Comparison of ENCODE assay signal across 14 cellular contexts in the genomic region with DNA sequence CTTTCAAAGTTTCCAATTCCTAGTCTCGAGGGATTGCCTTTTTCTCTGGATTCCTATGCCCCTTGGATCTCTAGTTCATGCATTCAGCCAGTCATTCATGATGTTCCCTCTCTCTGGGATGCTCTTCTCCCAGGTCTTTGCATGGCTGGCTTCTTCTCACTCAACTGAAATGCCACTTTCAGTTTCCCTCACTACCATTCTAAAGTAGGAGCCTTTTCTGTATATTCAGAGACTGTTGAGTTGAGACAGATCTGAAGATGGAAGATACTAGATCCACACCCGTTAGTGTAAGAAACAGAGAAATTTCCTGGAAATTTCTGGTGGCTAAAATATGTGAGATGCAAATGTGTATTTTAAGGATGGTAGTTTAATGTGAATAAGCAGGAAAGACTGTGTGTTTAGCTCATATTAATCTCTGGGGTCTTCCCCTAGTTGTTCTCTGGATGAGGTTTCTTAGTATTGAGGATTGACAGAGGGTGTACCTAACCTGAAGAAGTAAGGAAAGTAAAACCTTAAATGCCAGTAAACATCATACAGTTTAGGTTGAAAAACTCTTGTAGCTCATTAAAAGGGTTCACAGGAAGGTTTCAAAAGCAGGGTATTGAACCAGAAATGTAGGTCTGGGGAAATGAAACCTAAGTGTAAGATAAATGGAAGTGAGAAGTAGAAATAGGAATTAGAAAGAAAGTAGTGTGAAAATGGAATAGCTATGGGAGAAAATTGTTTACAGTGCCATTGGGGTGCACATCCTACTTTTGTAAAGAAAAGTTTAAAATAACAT.
DNase-seq lines count a peak whose midpoint lies in the region; ATAC-seq and TF ChIP-seq lines count a peak whose summit lies in the region.
"Had no signal": no experiment of that assay in that cellular context is flagged by ENCODE, and none has a peak within 500 bp of the region (broad histone marks: within the 10 kb centered on the region; RNA-seq: fewer than 3 reads in every experiment).

No MANE protein-coding gene starts in this region.

- no peaks in the 10 kb centered on the region for H3K27me3 ChIP-seq in SJSA1 (replicated peaks)
- H3K27me3 ChIP-seq: dorsolateral prefrontal cortex had no signal

- peak overlapping the region; percentile 95 for H3K27ac ChIP-seq in SJSA1
- H3K27ac ChIP-seq: C4-2B, dorsolateral prefrontal cortex had no signal

- H3K9me3 ChIP-seq in SJSA1 (replicated peaks), result no peaks in the 10 kb centered on the region

- peak overlapping the region in 1 of 5 donors; percentile 12 for H3K4me3 Mint-ChIP-seq in immature natural killer cell
- H3K4me3 Mint-ChIP-seq: activated T-helper 17 cell treated with anti-CD3 and anti-CD28 coated beads, Interleukin-2, amount 50 U/mL, for 72 hours; T-helper 1 cell treated with Interleukin-12 subunit alpha and Interleukin-12 subunit beta and Interleukin-4 antibody, amounts not matched to agents 30 μg/mL and 1 μg/mL, for 36 hours had no signal

- no peak overlapping the region for H3K4me3 ChIP-seq in SJSA1
- H3K4me3 ChIP-seq in foreskin fibroblast (ENCODE audit: low read depth in 1 of 2, low read length in 2 of 2), result no peak overlapping the region
- H3K4me3 ChIP-seq: dorsolateral prefrontal cortex had no signal

- H3K27me3 Mint-ChIP-seq in immature natural killer cell (ENCODE audit: low read depth in 3 of 3), result peaks cover 0 to 2% (median 2%) of the 10 kb centered on the region in 3 donors
- H3K27me3 Mint-ChIP-seq: activated T-helper 17 cell treated with anti-CD3 and anti-CD28 coated beads, Interleukin-2, amount 50 U/mL, for 72 hours had no signal

- peaks cover 6 to 20% of the 10 kb centered on the region in 2 donors for H3K4me1 Mint-ChIP-seq in immature natural killer cell
- H3K4me1 Mint-ChIP-seq: activated T-helper 17 cell treated with anti-CD3 and anti-CD28 coated beads, Interleukin-2, amount 50 U/mL, for 72 hours had no signal

- ATAC-seq in GM21381 (IDR thresholded peaks at IDR 0.05; ENCODE audit: unreplicated experiment), result peak; percentile 64
- peak; percentile 74 for ATAC-seq in HG03103 (IDR thresholded peaks at IDR 0.05; ENCODE audit: low read depth, unreplicated experiment)
- ATAC-seq: activated T-helper 17 cell treated with anti-CD3 and anti-CD28 coated beads, Interleukin-2, amount 50 U/mL, for 72 hours; HCT116 had no signal

- TF ChIP-seq CTCF in GM13977 (IDR thresholded peaks at IDR 0.05; ENCODE audit: extremely low read depth, insufficient read depth, missing control alignments) (no peak), foreskin fibroblast (IDR thresholded peaks at IDR 0.05; ENCODE audit: low read depth, low read length) (no peak)

- no peaks in the 10 kb centered on the region for H3K36me3 Mint-ChIP-seq in immature natural killer cell

- peak overlapping the region in 1 of 6 donors; percentile 16 for H3K27ac Mint-ChIP-seq in immature natural killer cell
- H3K27ac Mint-ChIP-seq: activated T-helper 17 cell treated with anti-CD3 and anti-CD28 coated beads, Interleukin-2, amount 50 U/mL, for 72 hours; T-helper 1 cell treated with Interleukin-12 subunit alpha and Interleukin-12 subunit beta and Interleukin-4 antibody, amounts not matched to agents 30 μg/mL and 1 μg/mL, for 36 hours had no signal

- in situ Hi-C loops in GM13977 (cut with MboI; ENCODE audit: low pct_unique_long_range_greater_than_20kb, low sequenced_read_pairs, unreplicated experiment), result no loop called here

- peaks cover 0 to 5% (median 0%) of the 10 kb centered on the region in 6 donors for H3K9me3 Mint-ChIP-seq in immature natural killer cell
- H3K9me3 Mint-ChIP-seq: T-helper 1 cell treated with Interleukin-12 subunit alpha and Interleukin-12 subunit beta and Interleukin-4 antibody, amounts not matched to agents 30 μg/mL and 1 μg/mL, for 36 hours had no signal

- H3K4me1 ChIP-seq in SJSA1 (replicated peaks), result peaks cover 38% of the 10 kb centered on the region

- H3K36me3 ChIP-seq in SJSA1, result no peaks in the 10 kb centered on the region

- DNase-seq in GM13977 (ENCODE audit: low spot score), result peak; percentile 36
- DNase-seq in SJSA1 (ENCODE audit: low read depth in 1 of 2, low spot score in 2 of 2), result peak in 1 of 2 experiments; percentile 23
- no peak for DNase-seq in putamen (ENCODE audit: low spot score)
- DNase-seq in immature natural killer cell, result no peak
- DNase-seq in foreskin fibroblast, result no peak
- DNase-seq in NCI-H345 treated with DMSO at 0.1 percent for 48 hours (lab: John Stamatoyannopoulos, UW; ENCODE audit: unreplicated experiment), result no peak
- DNase-seq: dorsolateral prefrontal cortex, NCI-H2029 had no signal
